Comparison of ENCODE assay signal across 11 cellular contexts in genomic region chr4:118757761-118758213, GRCh38.
DNase-seq lines count a peak whose midpoint lies in the region; ATAC-seq and TF ChIP-seq lines count a peak whose summit lies in the region.
"Had no signal": no experiment of that assay in that cellular context is flagged by ENCODE, and none has a peak within 500 bp of the region (broad histone marks: within the 10 kb centered on the region; RNA-seq: fewer than 3 reads in every experiment).

No MANE protein-coding gene starts in this region.

- 27% methylated on average over 2 of the region's 2 CpGs for WGBS in liver

- H3K27ac ChIP-seq in SJCRH30: peak overlapping the region; percentile 61
- H3K27ac ChIP-seq in liver (ENCODE audit: low read depth in 1 of 2, low read length in 2 of 2): peak overlapping the region; percentile 26 to 31
- peak overlapping the region; percentile 81 to 84 for H3K27ac ChIP-seq in tibial artery

- H3K4me1 ChIP-seq in SJCRH30 (peaks cover 40% of the 10 kb centered on the region), liver (ENCODE audit: control insufficient read depth in 4 of 4, insufficient read depth in 4 of 4, low read length in 3 of 4) (peaks cover 2 to 50% (median 32%) of the 10 kb centered on the region in 4 donors), tibial artery (peaks cover 0 to 100% (median 73%) of the 10 kb centered on the region in 4 donors)

- intact Hi-C loops in tibial artery (cut with DNase I; ENCODE audit: low total_unique reads): no loop called here

- H3K4me3 ChIP-seq in SJCRH30 (no peak overlapping the region), epithelial cell of esophagus (ENCODE audit: low read length) (no peak overlapping the region), liver (ENCODE audit: low read depth in 1 of 3, low read length in 3 of 3) (no peak overlapping the region), tibial artery (no peak overlapping the region)

- TF ChIP-seq CTCF in epithelial cell of esophagus (IDR thresholded peaks at IDR 0.05; ENCODE audit: insufficient read depth, low read depth, low read length, missing control alignments) (no peak), liver (IDR thresholded peaks at IDR 0.05; ENCODE audit: low read depth, low read length, missing input control) (no peak), tibial artery (IDR thresholded peaks at IDR 0.05) (no peak)

- no peak overlapping the region for H3K9ac ChIP-seq in liver (ENCODE audit: low read depth in 1 of 2, low read length in 2 of 2)

- TF ChIP-seq RAD21 in liver (IDR thresholded peaks at IDR 0.05): no peak

- ATAC-seq in GM18511 (IDR thresholded peaks at IDR 0.05; ENCODE audit: unreplicated experiment): no peak

- H3K9me3 ChIP-seq in SJCRH30 (replicated peaks) (no peaks in the 10 kb centered on the region), liver (ENCODE audit: control insufficient read depth in 4 of 4, low read length in 3 of 4) (no peaks in the 10 kb centered on the region), tibial artery (no peaks in the 10 kb centered on the region)

- H3K36me3 ChIP-seq in SJCRH30 (0 out of 2 replicates have a peak, but pooled peaks cover 3% of the 10 kb centered on the region), liver (ENCODE audit: control insufficient read depth in 4 of 4, insufficient read depth in 3 of 4, low read depth in 1 of 4, low read length in 3 of 4) (peaks cover 0 to 4% (median 3%) of the 10 kb centered on the region in 4 donors), tibial artery (peaks cover 0 to 5% (median 0%) of the 10 kb centered on the region in 3 donors)

- DNase-seq in SJCRH30 (peak in 1 of 2 experiments; percentile 55), epithelial cell of esophagus (ENCODE audit: low read depth) (peak; percentile 74), tibial artery (no peak), NCI-H1694 (lab: John Stamatoyannopoulos, UW) (no peak)
- DNase-seq in activated CD4-positive, alpha-beta T cell treated with anti-CD3 and anti-CD28 coated beads, Interleukin-2, amount 50 U/mL, for 4 hours: no peak
- DNase-seq: activated CD8-positive, alpha-beta memory T cell treated with anti-CD3 and anti-CD28 coated beads for 24 hours; activated naive CD4-positive, alpha-beta T cell treated with Interleukin-2 at 50 U/mL for 16 hours; GOT3; NCI-H146 had no signal

- no peaks in the 10 kb centered on the region for H3K27me3 ChIP-seq in SJCRH30
- no peaks in the 10 kb centered on the region for H3K27me3 ChIP-seq in liver (ENCODE audit: control insufficient read depth in 4 of 4, insufficient read depth in 4 of 4, low read length in 3 of 4)
- no peaks in the 10 kb centered on the region for H3K27me3 ChIP-seq in tibial artery

TF ChIP-seq in liver, 16 proteins besides CTCF, POLR2A, EP300 and RAD21:
- TF ChIP-seq FOXA1 (IDR thresholded peaks at IDR 0.05) (no peak), HNF4A (conservative IDR thresholded peaks at IDR 0.05) (peak; percentile 45 to 64), FOXA2 (IDR thresholded peaks at IDR 0.05) (peak; percentile 21), SP1 (IDR thresholded peaks at IDR 0.05) (peak; percentile 22), RXRA (IDR thresholded peaks at IDR 0.05) (peak; percentile 42 to 48)

Comparison
In these comparisons a context has a peak if more than half of its experiments do, and no peak if none do; other contexts are left out.
1. H3K27ac ChIP-seq: peak in every context shown above with its lines; median percentile 82 in tibial artery; 61 in SJCRH30; 28 in liver.